In genomic region chr2:7588295-7588694, GRCh38 we compare ENCODE assay signal across 28 cellular contexts.
DNase-seq lines count a peak whose midpoint lies in the region; ATAC-seq and TF ChIP-seq lines count a peak whose summit lies in the region.
"Had no signal": no experiment of that assay in that cellular context is flagged by ENCODE, and none has a peak within 500 bp of the region (broad histone marks: within the 10 kb centered on the region; RNA-seq: fewer than 3 reads in every experiment).

No MANE protein-coding gene starts in this region.

- H3K9me3 Mint-ChIP-seq in effector memory CD8-positive, alpha-beta T cell: no peaks in the 10 kb centered on the region
- H3K9me3 Mint-ChIP-seq: HFFc6 had no signal

- CTCF ChIA-PET in A673 (lab: Charles Lee): no interaction called here

- no peaks in the 10 kb centered on the region for H3K4me1 ChIP-seq in A673 (ENCODE audit: insufficient read depth, low read length, poor library complexity, severe bottlenecking)
- H3K4me1 ChIP-seq: adrenal gland, Peyer's patch, SJCRH30, tibial artery had no signal

- H3K36me3 ChIP-seq in A673 (ENCODE audit: insufficient read depth, low read length, poor library complexity, severe bottlenecking): no peaks in the 10 kb centered on the region
- H3K36me3 ChIP-seq: adrenal gland, Peyer's patch, SJCRH30, tibial artery had no signal

- intact Hi-C loops in A673 (cut with micrococcal nuclease; ENCODE audit: unreplicated experiment): no loop called here

- H3K27ac Mint-ChIP-seq in effector memory CD8-positive, alpha-beta T cell: no peak overlapping the region
- H3K27ac Mint-ChIP-seq: dendritic cell treated with granulocyte-macrophage colony-stimulating factor and Interleukin-4, amounts not matched to agents 40 ng/mL and 50 ng/mL, for 4 days; HFFc6; T-helper 17 cell had no signal

- no peak for ATAC-seq in effector memory CD8-positive, alpha-beta T cell (replicated peaks)
- ATAC-seq in HG03108 (IDR thresholded peaks at IDR 0.05; ENCODE audit: unreplicated experiment): no peak
- ATAC-seq: left colon; naive thymus-derived CD4-positive, alpha-beta T cell; T-helper 17 cell had no signal

- H3K9me3 ChIP-seq in A673 (ENCODE audit: low read depth, low read length, poor library complexity, severe bottlenecking): no peaks in the 10 kb centered on the region
- H3K9me3 ChIP-seq: adrenal gland, Peyer's patch, SJCRH30, tibial artery had no signal

- H3K27ac ChIP-seq in A673 (ENCODE audit: low read depth, low read length, poor library complexity, severe bottlenecking): no peak overlapping the region
- H3K27ac ChIP-seq: adrenal gland, Peyer's patch, SJCRH30, tibial artery, VCaP had no signal

- no peaks in the 10 kb centered on the region for H3K36me3 Mint-ChIP-seq in effector memory CD8-positive, alpha-beta T cell (ENCODE audit: insufficient read depth)

- H3K4me3 Mint-ChIP-seq in effector memory CD8-positive, alpha-beta T cell: no peak overlapping the region
- H3K4me3 Mint-ChIP-seq: dendritic cell treated with granulocyte-macrophage colony-stimulating factor and Interleukin-4, amounts not matched to agents 40 ng/mL and 50 ng/mL, for 4 days; HFFc6; T-helper 17 cell had no signal

- H3K27me3 ChIP-seq in A673 (replicated peaks; ENCODE audit: insufficient read depth, low read depth, low read length, poor library complexity): no peaks in the 10 kb centered on the region
- H3K27me3 ChIP-seq: adrenal gland, Peyer's patch, SJCRH30, tibial artery had no signal

- BruUV-seq in A673 (replicated peaks; lab: Mats Ljungman, UMichigan): no TSS peak

- peaks cover 6 to 7% of the 10 kb centered on the region in 2 donors for H3K4me1 Mint-ChIP-seq in effector memory CD8-positive, alpha-beta T cell (ENCODE audit: low read depth in 2 of 2)

- H3K4me3 ChIP-seq in A673 (ENCODE audit: low read depth, low read length, poor library complexity, severe bottlenecking) (no peak overlapping the region), fibroblast of mammary gland (ENCODE audit: control insufficient read depth, low read depth, low read length) (no peak overlapping the region)
- H3K4me3 ChIP-seq: adrenal gland, Peyer's patch, SJCRH30, smooth muscle cell, tibial artery had no signal

- no peak for TF ChIP-seq CTCF in A673 (conservative IDR thresholded peaks at IDR 0.05; ENCODE audit: low read depth, low read length)
- TF ChIP-seq CTCF in fibroblast of mammary gland (conservative IDR thresholded peaks at IDR 0.05; ENCODE audit: control insufficient read depth, insufficient read depth, low read depth, low read length): no peak

- peak; percentile 30 to 78 for DNase-seq in NOMO-1 (lab: John Stamatoyannopoulos, UW; ENCODE audit: unreplicated experiment in 2 of 2)
- no peak for DNase-seq in NOMO-1 treated with dmso at 0.1 percent for 144 hours (lab: John Stamatoyannopoulos, UW; ENCODE audit: unreplicated experiment)
- DNase-seq in A673 (ENCODE audit: low spot score): peak; percentile 63
- peak; percentile 20 for DNase-seq in SW480 (ENCODE audit: low spot score)
- DNase-seq in fibroblast of mammary gland (ENCODE audit: low read depth): peak; percentile 2
- DNase-seq in effector memory CD8-positive, alpha-beta T cell: no peak
- no peak for DNase-seq in NCI-H446 (lab: John Stamatoyannopoulos, UW)
- DNase-seq: 8988T; activated CD4-positive, alpha-beta T cell treated with anti-CD3 and anti-CD28 coated beads, Interleukin-2, amount 50 U/mL, for 4 hours; adrenal gland; AML-193; DMS79 treated with DMSO at 0.1 percent for 48 hours; HFFc6; left colon; naive thymus-derived CD4-positive, alpha-beta T cell; NCI-H1105; NCI-H2029; NCI-H345; Peyer's patch; SJCRH30; stimulated activated CD4-positive, alpha-beta T cell treated with anti-CD3 and anti-CD28 coated beads, Interleukin-2, amount 100 ng/mL, for 48 hours; stimulated activated naive CD4-positive, alpha-beta T cell; T-helper 17 cell; tibial artery had no signal

- POLR2A ChIA-PET in A673 (lab: Charles Lee; ENCODE audit: low non-redundant PET): no interaction called here

- no peaks in the 10 kb centered on the region for H3K27me3 Mint-ChIP-seq in effector memory CD8-positive, alpha-beta T cell
- H3K27me3 Mint-ChIP-seq: dendritic cell treated with granulocyte-macrophage colony-stimulating factor and Interleukin-4, amounts not matched to agents 40 ng/mL and 50 ng/mL, for 4 days; naive thymus-derived CD4-positive, alpha-beta T cell; T-helper 17 cell had no signal

Comparison
In these comparisons a context has a peak if more than half of its experiments do, and no peak if none do; other contexts are left out.
1. DNase-seq: peak in NOMO-1 (2 of 2), A673 (single experiment), SW480 (single experiment) and fibroblast of mammary gland (single experiment); none in NOMO-1 treated with dmso at 0.1 percent for 144 hours (single experiment), effector memory CD8-positive, alpha-beta T cell (0 of 3) and NCI-H446 (0 of 2).